11 cellular contexts compared by ENCODE assay signal in genomic region chrX:111123125-111123524, GRCh38. TPM values are rescaled to one million over a fixed set of nuclear protein-coding genes. Genes with fewer than 3 reads are reported as not detected.
DNase-seq lines count a peak whose midpoint lies in the region; ATAC-seq lines count a peak whose summit lies in the region.
"Had no signal": no experiment of that assay in that cellular context is flagged by ENCODE, and none has a peak within 500 bp of the region (broad histone marks: within the 10 kb centered on the region; RNA-seq: fewer than 3 reads in every experiment).

No MANE protein-coding gene starts in this region.

- H3K9me3 Mint-ChIP-seq in immature natural killer cell = peaks cover 0 to 3% (median 0%) of the 10 kb centered on the region in 6 donors

- DNase-seq in HT1080 (ENCODE audit: low read depth) (peak; percentile 25), immature natural killer cell (peak in 1 of 3 donors; percentile 8), NCI-H345 (lab: John Stamatoyannopoulos, UW) (no peak), NCI-H446 (lab: John Stamatoyannopoulos, UW) (no peak), ureter (ENCODE audit: low spot score) (no peak)
- DNase-seq: activated effector memory CD4-positive, alpha-beta T cell treated with anti-CD3 and anti-CD28 coated beads, Interleukin-2, amount 50 U/mL, for 16 hours; NCI-H1417 treated with DMSO at 0.1 percent for 48 hours; uterus had no signal

- no peaks in the 10 kb centered on the region for H3K36me3 Mint-ChIP-seq in immature natural killer cell

- peaks cover 13 to 25% of the 10 kb centered on the region in 2 donors for H3K4me1 Mint-ChIP-seq in immature natural killer cell

- peak overlapping the region; percentile 46 to 86 (median 77) for H3K27ac Mint-ChIP-seq in immature natural killer cell

- peaks cover 0 to 9% (median 7%) of the 10 kb centered on the region in 3 donors for H3K27me3 Mint-ChIP-seq in immature natural killer cell (ENCODE audit: low read depth in 3 of 3)

- ATAC-seq in GM18873 (IDR thresholded peaks at IDR 0.05; ENCODE audit: low FRiP score, unreplicated experiment) (peak; percentile 48), GM21529 (IDR thresholded peaks at IDR 0.05; ENCODE audit: unreplicated experiment) (peak; percentile 62)
- ATAC-seq: gastroesophageal sphincter had no signal

- peak overlapping the region; percentile 76 to 88 (median 83) for H3K4me3 Mint-ChIP-seq in immature natural killer cell

RNA-seq across cellular contexts. Expression of gene PAK3, which starts 27.1 kb away (rescaled TPM):
- total RNA-seq in HT1080 (2014; rRNA removed; shearing (Covaris generic)) = 0.03 TPM in 1 of 2 replicates, not detected in the other
- polyA plus RNA-seq in HT1080 (2015; cell fraction: cytosol; rRNA removed) = 0.02 TPM in 1 of 2 replicates, not detected in the other
- 0.01 TPM in 1 of 2 replicates, not detected in the other for polyA plus RNA-seq in HT1080 (2015; cell fraction: nucleus; rRNA removed)
- polyA plus RNA-seq in immature natural killer cell = under 1 TPM in 1 of 3 donors, not detected in 2; 0.12 TPM
- total RNA-seq in ureter = 7.6 TPM
